Comparison of ENCODE assay signal across 8 cellular contexts in the genomic region with DNA sequence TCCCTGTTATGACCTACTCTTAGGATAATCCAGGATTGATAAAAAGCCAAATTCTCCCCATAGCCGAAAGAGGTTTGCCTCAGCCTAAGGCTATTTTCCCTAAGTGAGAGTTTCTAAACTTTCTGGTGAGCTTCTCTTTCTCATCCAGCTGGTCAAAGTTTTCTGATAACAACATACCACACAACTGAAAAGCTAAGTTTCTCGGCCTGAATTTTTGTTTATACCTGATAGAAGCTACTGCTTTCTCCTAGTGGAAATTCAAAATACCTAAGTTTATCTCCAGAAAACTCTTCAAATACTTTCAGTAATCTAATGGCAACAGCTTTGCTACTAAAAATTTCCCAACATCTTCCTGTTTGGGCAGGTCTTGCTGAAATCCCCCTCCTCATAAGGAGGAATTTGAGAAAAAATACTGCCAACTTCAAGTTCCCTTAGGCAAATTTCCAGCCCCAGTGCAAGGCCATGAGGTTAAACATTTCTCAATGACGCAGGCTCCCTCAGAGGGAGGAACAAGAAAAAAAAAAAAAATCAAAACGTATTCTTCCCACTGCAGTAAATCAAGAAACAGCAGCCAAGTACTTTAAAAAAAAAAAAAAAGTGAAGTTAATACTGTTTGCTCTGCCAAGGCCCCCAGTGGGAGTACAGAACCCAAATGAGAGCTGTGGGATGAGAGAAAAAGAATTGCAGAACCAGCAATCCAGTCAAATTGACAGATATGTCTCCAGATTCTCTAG.
DNase-seq lines count a peak whose midpoint lies in the region; ATAC-seq, FAIRE-seq and TF ChIP-seq lines count a peak whose summit lies in the region.

No MANE protein-coding gene starts in this region.

- peak; percentile 23 for FAIRE-seq in GM19239 (lab: Jason Lieb, UNC)
- FAIRE-seq in astrocyte (lab: Jason Lieb, UNC): peak; percentile 23
- no peak for FAIRE-seq in small intestine (lab: Jason Lieb, UNC)

- no peaks in the 10 kb centered on the region for H3K36me3 Mint-ChIP-seq in astrocyte (ENCODE audit: low read depth, unreplicated experiment)

- peaks cover 48% of the 10 kb centered on the region for H3K4me1 Mint-ChIP-seq in astrocyte (ENCODE audit: low read depth, unreplicated experiment)

- H3K9me3 Mint-ChIP-seq in astrocyte (ENCODE audit: unreplicated experiment): no peaks in the 10 kb centered on the region

- H3K4me1 ChIP-seq in astrocyte (ENCODE audit: insufficient read depth, low read length) (peaks cover 53% of the 10 kb centered on the region), hepatocyte (ENCODE audit: insufficient read depth) (peaks cover 32% of the 10 kb centered on the region), small intestine (ENCODE audit: control insufficient read depth in 2 of 2, insufficient read depth in 1 of 2, low read depth in 1 of 2, low read length in 1 of 2) (peaks cover 3 to 8% of the 10 kb centered on the region in 2 donors)

- H3K4me3 ChIP-seq in astrocyte (ENCODE audit: insufficient read depth, low read depth, low read length): no peak overlapping the region
- H3K4me3 ChIP-seq in hepatocyte: no peak overlapping the region
- H3K4me3 ChIP-seq in small intestine (ENCODE audit: low read depth in 1 of 2, low read length in 2 of 2): no peak overlapping the region

- H4K20me1 ChIP-seq in astrocyte (ENCODE audit: insufficient read depth, low read length): no peaks in the 10 kb centered on the region
- no peaks in the 10 kb centered on the region for H4K20me1 ChIP-seq in hepatocyte (ENCODE audit: insufficient read depth, poor library complexity, severe bottlenecking)

- H3K27me3 Mint-ChIP-seq in astrocyte (ENCODE audit: low read depth, unreplicated experiment): no peaks in the 10 kb centered on the region

- H3K36me3 ChIP-seq in astrocyte (ENCODE audit: insufficient read depth, low read length) (no peaks in the 10 kb centered on the region), hepatocyte (replicated peaks; ENCODE audit: insufficient read depth, low read depth) (no peaks in the 10 kb centered on the region), small intestine (ENCODE audit: control insufficient read depth in 2 of 2, insufficient read depth in 2 of 2, low read length in 2 of 2) (no peaks in the 10 kb centered on the region)

- H3K9me3 ChIP-seq in astrocyte (ENCODE audit: insufficient read depth, low read depth, low read length) (no peaks in the 10 kb centered on the region), hepatocyte (ENCODE audit: low read depth) (no peaks in the 10 kb centered on the region), small intestine (ENCODE audit: control insufficient read depth, low read depth) (no peaks in the 10 kb centered on the region)

- H3K9ac ChIP-seq in astrocyte (ENCODE audit: low read length): peak overlapping the region; percentile 79

- peak overlapping the region; percentile 77 for H3K27ac Mint-ChIP-seq in astrocyte (ENCODE audit: unreplicated experiment)

- no peak overlapping the region for H3K4me3 Mint-ChIP-seq in astrocyte (ENCODE audit: unreplicated experiment)

- H3K9me2 ChIP-seq in hepatocyte (replicated peaks; ENCODE audit: insufficient read depth): no peaks in the 10 kb centered on the region

- ATAC-seq in GM21737 (IDR thresholded peaks at IDR 0.05; ENCODE audit: unreplicated experiment): no peak
- no peak for ATAC-seq in GM21717 (IDR thresholded peaks at IDR 0.05; ENCODE audit: unreplicated experiment)

- peak overlapping the region; percentile 43 for H3K4me2 ChIP-seq in astrocyte (ENCODE audit: low read length)
- peak overlapping the region; percentile 63 for H3K4me2 ChIP-seq in hepatocyte

- WGBS in hepatocyte (ENCODE audit: low lambda C conversion rate, missing lambda C conversion rate): 3% methylated on average over 4 of the region's 4 CpGs
- 16 to 26% (median 20%) methylated on average over 4 of the region's 4 CpGs for WGBS in small intestine, 3 donors

- peak overlapping the region; percentile 94 for H3K27ac ChIP-seq in astrocyte (ENCODE audit: low read depth, low read length)
- peak overlapping the region; percentile 87 for H3K27ac ChIP-seq in hepatocyte
- H3K27ac ChIP-seq in small intestine (ENCODE audit: low read depth in 1 of 2, low read length in 1 of 2): peak overlapping the region; percentile 26 to 55

- DNase-seq in GM19239 (ENCODE audit: insufficient read length, low spot score): no peak
- peak; percentile 95 for DNase-seq in astrocyte (ENCODE audit: low read depth)
- DNase-seq in hepatocyte (ENCODE audit: low spot score): peak; percentile 65
- DNase-seq in small intestine: peak; percentile 47
- DNase-seq in NCI-H345 (lab: John Stamatoyannopoulos, UW): no peak
- no peak for DNase-seq in activated CD8-positive, alpha-beta memory T cell treated with anti-CD3 and anti-CD28 coated beads, Interleukin-2, amount 50 U/mL, for 48 hours

- peaks cover 87% of the 10 kb centered on the region for H3K79me2 ChIP-seq in astrocyte (ENCODE audit: insufficient read depth, low read length)
- peaks cover 46% of the 10 kb centered on the region for H3K79me2 ChIP-seq in hepatocyte

- TF ChIP-seq CTCF in astrocyte (IDR thresholded peaks at IDR 0.05; ENCODE audit: insufficient read depth, low read depth, low read length): no peak
- no peak for TF ChIP-seq CTCF in hepatocyte (IDR thresholded peaks at IDR 0.05; ENCODE audit: poor library complexity)

- H3K27me3 ChIP-seq in astrocyte (ENCODE audit: insufficient read depth, low read length) (no peaks in the 10 kb centered on the region), hepatocyte (no peaks in the 10 kb centered on the region), small intestine (ENCODE audit: control insufficient read depth in 2 of 2, insufficient read depth in 2 of 2, low read length in 2 of 2) (no peaks in the 10 kb centered on the region)

- H2AFZ ChIP-seq in astrocyte (ENCODE audit: low read depth, low read length) (no peak overlapping the region), hepatocyte (no peak overlapping the region)

Comparison
In these comparisons a context has a peak if more than half of its experiments do, and no peak if none do; other contexts are left out.
1. DNase-seq: peak in astrocyte (single experiment), hepatocyte (single experiment) and small intestine (single experiment); none in GM19239 (single experiment), NCI-H345 (single experiment) and activated CD8-positive, alpha-beta memory T cell treated with anti-CD3 and anti-CD28 coated beads, Interleukin-2, amount 50 U/mL, for 48 hours (single experiment).
2. H3K27ac ChIP-seq: peak in every context shown above with its lines; median percentile 94 in astrocyte; 87 in hepatocyte; 40 in small intestine.